In the genomic region with DNA sequence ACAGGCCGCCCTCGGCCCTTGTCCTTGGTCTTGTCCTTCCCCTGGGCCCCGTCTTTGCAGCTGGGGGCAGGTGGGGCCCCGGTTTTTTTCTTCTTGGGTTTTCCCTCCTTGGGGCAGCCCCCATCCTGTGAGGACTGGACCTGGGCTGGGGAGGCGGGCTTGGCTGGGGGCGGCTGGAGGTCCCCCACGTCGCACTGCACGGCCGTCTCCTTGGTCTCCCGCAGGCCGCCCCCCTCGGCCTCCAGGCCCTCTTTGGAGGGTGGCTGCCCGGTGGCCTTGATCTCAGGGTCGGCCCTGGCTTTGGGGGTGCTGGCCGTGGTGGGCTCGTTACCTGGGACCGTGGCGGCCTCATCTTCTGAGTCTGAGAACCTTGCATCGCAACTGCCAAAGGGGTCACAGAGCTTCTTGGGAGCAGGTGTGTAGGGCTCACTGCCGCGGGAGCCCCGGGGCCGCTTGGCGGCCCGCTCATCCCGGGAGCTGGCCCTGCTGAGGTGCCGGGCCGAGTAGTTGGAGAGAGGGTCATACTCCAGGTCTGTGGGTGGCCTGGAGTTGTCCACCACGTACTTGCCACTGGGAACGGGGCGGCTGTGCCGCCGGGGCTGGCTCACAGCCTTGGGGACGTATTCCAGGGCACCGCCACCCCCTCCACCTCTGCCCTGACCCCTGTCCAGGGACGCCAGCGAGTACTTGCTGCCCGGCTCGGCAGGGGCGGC, we compare ENCODE assay signal across 20 cellular contexts. TPM values are rescaled to one million over a fixed set of nuclear protein-coding genes. Genes with fewer than 3 reads are reported as not detected.
DNase-seq lines count a peak whose midpoint lies in the region; ATAC-seq, FAIRE-seq and TF ChIP-seq lines count a peak whose summit lies in the region.
"Had no signal": no experiment of that assay in that cellular context is flagged by ENCODE, and none has a peak within 500 bp of the region (broad histone marks: within the 10 kb centered on the region; RNA-seq: fewer than 3 reads in every experiment).

No MANE protein-coding gene starts in this region.

- H4K20me1 ChIP-seq in HepG2 (ENCODE audit: insufficient read depth, low read length) (0 out of 2 replicates have a peak, but pooled peaks cover 3% of the 10 kb centered on the region), OCI-LY7 (ENCODE audit: insufficient read depth, low read length) (no peaks in the 10 kb centered on the region), hepatocyte (ENCODE audit: insufficient read depth, poor library complexity, severe bottlenecking) (peaks cover 11% of the 10 kb centered on the region)

- H3K27ac ChIP-seq in HepG2 (ENCODE audit: extremely low read length, insufficient read depth, low read length) (no peak overlapping the region), right lobe of liver (no peak overlapping the region), OCI-LY7 (ENCODE audit: low read depth, low read length, poor library complexity, severe bottlenecking) (no peak overlapping the region), hepatocyte (peak overlapping the region; percentile 90)

- H3K4me1 ChIP-seq in HepG2 (ENCODE audit: insufficient read depth, low read length) (no peaks in the 10 kb centered on the region), right lobe of liver (peaks cover 0 to 41% (median 7%) of the 10 kb centered on the region in 4 donors), OCI-LY7 (ENCODE audit: insufficient read depth, low read length, poor library complexity, severe bottlenecking) (no peaks in the 10 kb centered on the region), hepatocyte (ENCODE audit: insufficient read depth) (peaks cover 5% of the 10 kb centered on the region)
- H3K4me1 ChIP-seq: Caco-2 had no signal

- H3K79me2 ChIP-seq in HepG2 (ENCODE audit: insufficient read depth, low read length), result no peaks in the 10 kb centered on the region
- H3K79me2 ChIP-seq in OCI-LY7 (ENCODE audit: insufficient read depth, low read depth, low read length), result no peaks in the 10 kb centered on the region
- H3K79me2 ChIP-seq in hepatocyte, result peaks cover 25% of the 10 kb centered on the region

- TF ChIP-seq EP300 in HepG2 (IDR thresholded peaks at IDR 0.05; ENCODE audit: low read depth in 2 of 2, low read length in 2 of 2), result no peak
- no peak for TF ChIP-seq EP300 in HepG2 (CRISPR knock-in tag; IDR thresholded peaks at IDR 0.05; ENCODE audit: borderline replicate concordance)

- H3K36me3 ChIP-seq in HepG2 (replicated peaks in 1 of 2; ENCODE audit: control insufficient read depth in 1 of 2, insufficient read depth in 2 of 2, low read length in 2 of 2), result peaks cover 11 to 28% of the 10 kb centered on the region in 2 experiments; a peak in 4 of 5 replicates
- peaks cover 0 to 14% (median under 1%) of the 10 kb centered on the region in 4 donors for H3K36me3 ChIP-seq in right lobe of liver
- peaks cover 79% of the 10 kb centered on the region for H3K36me3 ChIP-seq in OCI-LY7 (ENCODE audit: insufficient read depth, low read length)
- no peaks in the 10 kb centered on the region for H3K36me3 ChIP-seq in hepatocyte (replicated peaks; ENCODE audit: insufficient read depth, low read depth)

- no peak for TF ChIP-seq POLR2A in HepG2 (IDR thresholded peaks at IDR 0.05; ENCODE audit: insufficient read depth in 1 of 2, low read depth in 2 of 2, low read length in 2 of 2)
- no peak for TF ChIP-seq POLR2A in right lobe of liver (IDR thresholded peaks at IDR 0.05)

- WGBS in HepG2 (ENCODE audit: low lambda C conversion rate), result 98% methylated on average over 20 of the region's 41 CpGs
- 94% methylated on average over 12 of the region's 41 CpGs for WGBS in right lobe of liver (ENCODE audit: insufficient coverage, low coverage, low lambda C conversion rate, missing lambda C conversion rate)
- WGBS in hepatocyte (ENCODE audit: low lambda C conversion rate, missing lambda C conversion rate), result 97% methylated on average over 35 of the region's 41 CpGs

- CTCF ChIA-PET in HepG2 (lab: Yijun Ruan, JAX; ENCODE audit: low intra/inter-chr PET ratio, low total read pairs), result no interaction called here
- CTCF ChIA-PET in OCI-LY7 (lab: Charles Lee; ENCODE audit: unreplicated experiment), result interaction anchor here (0.7 kb wide), 1 partner anchor 10 kb away, joined by 4 read pairs; no protein-coding TSS in a partner anchor
- CTCF ChIA-PET in activated CD4-positive, alpha-beta T cell treated with anti-CD3 and anti-CD28 coated beads for 36 hours (lab: Charles Lee), result interaction anchor here (1.1 to 2.6 kb wide), 3 partner anchors 8 to 344 kb away, joined by 3 to 25 read pairs (median 9); no protein-coding TSS in a partner anchor

- no peaks in the 10 kb centered on the region for H3K9me3 ChIP-seq in HepG2 (ENCODE audit: low read length)
- no peaks in the 10 kb centered on the region for H3K9me3 ChIP-seq in right lobe of liver
- H3K9me3 ChIP-seq in OCI-LY7 (ENCODE audit: low read length), result no peaks in the 10 kb centered on the region
- H3K9me3 ChIP-seq in hepatocyte (ENCODE audit: low read depth), result no peaks in the 10 kb centered on the region
- H3K9me3 ChIP-seq: Caco-2 had no signal

- H3K36me3 Mint-ChIP-seq in stimulated activated effector memory CD8-positive, alpha-beta T cell treated with anti-CD3 and anti-CD28 coated beads, Interleukin-12 subunit alpha, Interleukin-12 subunit beta, amount 100 ng/mL, for 72 hours, result peaks cover 68% of the 10 kb centered on the region
- peaks cover 14% of the 10 kb centered on the region for H3K36me3 Mint-ChIP-seq in activated CD4-positive, alpha-beta T cell treated with anti-CD3 and anti-CD28 coated beads for 36 hours (ENCODE audit: low read depth)

- TF ChIP-seq RAD21 in HepG2 (CRISPR knock-in tag; IDR thresholded peaks at IDR 0.05), result no peak

- H3K4me3 ChIP-seq in HepG2 (replicated peaks in 1 of 3; ENCODE audit: insufficient read depth in 1 of 3, low read depth in 2 of 3, low read length in 3 of 3), result no peak overlapping the region
- no peak overlapping the region for H3K4me3 ChIP-seq in right lobe of liver
- no peak overlapping the region for H3K4me3 ChIP-seq in OCI-LY7 (ENCODE audit: low read depth, low read length, poor library complexity, severe bottlenecking)
- no peak overlapping the region for H3K4me3 ChIP-seq in hepatocyte

- H3K27me3 Mint-ChIP-seq in activated CD4-positive, alpha-beta T cell treated with anti-CD3 and anti-CD28 coated beads for 36 hours, result no peaks in the 10 kb centered on the region

- BruUV-seq in HepG2 (replicated peaks; lab: Mats Ljungman, UMichigan), result TSS peak; percentile 28
- BruUV-seq in OCI-LY7 (replicated peaks; lab: Mats Ljungman, UMichigan), result TSS peak; percentile 54

- H3K4me2 ChIP-seq in HepG2 (ENCODE audit: low read depth, low read length) (no peak overlapping the region), OCI-LY7 (ENCODE audit: low read length) (no peak overlapping the region), hepatocyte (no peak overlapping the region)

- peaks cover 7% of the 10 kb centered on the region for H3K4me1 Mint-ChIP-seq in stimulated activated effector memory CD8-positive, alpha-beta T cell treated with anti-CD3 and anti-CD28 coated beads, Interleukin-12 subunit alpha, Interleukin-12 subunit beta, amount 100 ng/mL, for 72 hours
- H3K4me1 Mint-ChIP-seq in activated CD4-positive, alpha-beta T cell treated with anti-CD3 and anti-CD28 coated beads for 36 hours, result no peaks in the 10 kb centered on the region
- H3K4me1 Mint-ChIP-seq: CD14-positive monocyte had no signal

- no peak for DNase-seq in HepG2 (ENCODE audit: low spot score)
- DNase-seq in right lobe of liver, result no peak
- DNase-seq in OCI-LY7 (ENCODE audit: low spot score), result no peak
- no peak for DNase-seq in hepatocyte (ENCODE audit: low spot score)
- no peak for DNase-seq in stimulated activated effector memory CD8-positive, alpha-beta T cell treated with anti-CD3 and anti-CD28 coated beads, Interleukin-12 subunit alpha, Interleukin-12 subunit beta, amount 100 ng/mL, for 72 hours (ENCODE audit: low spot score in 2 of 2)
- DNase-seq in activated CD4-positive, alpha-beta T cell treated with anti-CD3 and anti-CD28 coated beads for 36 hours, result no peak
- DNase-seq in LoVo (ENCODE audit: low spot score), result no peak
- no peak for DNase-seq in NOMO-1 (lab: John Stamatoyannopoulos, UW; ENCODE audit: unreplicated experiment in 2 of 2)
- DNase-seq: Caco-2, DMS53, Kasumi-1, NCI-H1417, NCI-H2029, NCI-H2171 treated with DMSO at 0.1 percent for 48 hours, NCI-H774, SHP77 treated with DMSO at 0.1 percent for 48 hours had no signal

- in situ Hi-C loops in HepG2 (cut with HindIII; ENCODE audit: extremely low pct_ligation_motif_present, low pct_unique_long_range_greater_than_20kb), result no loop called here

- no peak overlapping the region for H3K9ac ChIP-seq in HepG2 (ENCODE audit: insufficient read depth, low read depth, low read length)

- H3K27ac Mint-ChIP-seq in stimulated activated effector memory CD8-positive, alpha-beta T cell treated with anti-CD3 and anti-CD28 coated beads, Interleukin-12 subunit alpha, Interleukin-12 subunit beta, amount 100 ng/mL, for 72 hours, result no peak overlapping the region
- no peak overlapping the region for H3K27ac Mint-ChIP-seq in activated CD4-positive, alpha-beta T cell treated with anti-CD3 and anti-CD28 coated beads for 36 hours

- H3K9me2 ChIP-seq in OCI-LY7 (ENCODE audit: insufficient read depth, low read length), result no peaks in the 10 kb centered on the region
- no peaks in the 10 kb centered on the region for H3K9me2 ChIP-seq in hepatocyte (replicated peaks; ENCODE audit: insufficient read depth)

- H2AFZ ChIP-seq in HepG2 (ENCODE audit: low read length), result no peak overlapping the region
- H2AFZ ChIP-seq in OCI-LY7 (ENCODE audit: low read length), result no peak overlapping the region
- H2AFZ ChIP-seq in hepatocyte, result no peak overlapping the region

- FAIRE-seq in HepG2 (lab: Jason Lieb, UNC), result no peak
- FAIRE-seq: GM12891, GM19239, RCC 7860 had no signal

- intact Hi-C loops in HepG2 (cut with micrococcal nuclease; ENCODE audit: unreplicated experiment) (no loop called here), right lobe of liver (cut with DNase I) (no loop called here), OCI-LY7 (cut with micrococcal nuclease; ENCODE audit: unreplicated experiment) (no loop called here)
- intact Hi-C loops in activated CD4-positive, alpha-beta T cell treated with anti-CD3 and anti-CD28 coated beads for 36 hours (cut with DNase I, micrococcal nuclease), result loop anchor here in 1 of 2 experiments (2.0 kb wide), 1 partner anchor 39 kb away; no protein-coding TSS in a partner anchor

- no peak for TF ChIP-seq CTCF in HepG2 (CRISPR knock-in tag; IDR thresholded peaks at IDR 0.05)
- TF ChIP-seq CTCF in right lobe of liver (IDR thresholded peaks at IDR 0.05), result no peak
- no peak for TF ChIP-seq CTCF in OCI-LY7 (conservative IDR thresholded peaks at IDR 0.05; ENCODE audit: low read length)
- TF ChIP-seq CTCF in hepatocyte (IDR thresholded peaks at IDR 0.05; ENCODE audit: poor library complexity), result no peak

- H3K4me3 Mint-ChIP-seq in stimulated activated effector memory CD8-positive, alpha-beta T cell treated with anti-CD3 and anti-CD28 coated beads, Interleukin-12 subunit alpha, Interleukin-12 subunit beta, amount 100 ng/mL, for 72 hours, result no peak overlapping the region
- H3K4me3 Mint-ChIP-seq in activated CD4-positive, alpha-beta T cell treated with anti-CD3 and anti-CD28 coated beads for 36 hours, result no peak overlapping the region
- H3K4me3 Mint-ChIP-seq: CD14-positive monocyte had no signal

- H3K27me3 ChIP-seq in HepG2 (ENCODE audit: control insufficient read depth in 1 of 2, insufficient read depth in 2 of 2, low read length in 2 of 2) (no peaks in the 10 kb centered on the region), right lobe of liver (no peaks in the 10 kb centered on the region), hepatocyte (no peaks in the 10 kb centered on the region)

- POLR2A ChIA-PET in HepG2 (lab: Yijun Ruan, JAX), result interaction anchor here (2.1 kb wide), 1 partner anchor 11 kb away, joined by 6 read pairs; no protein-coding TSS in a partner anchor
- POLR2A ChIA-PET in OCI-LY7 (lab: Charles Lee), result no interaction called here
- POLR2A ChIA-PET in activated CD4-positive, alpha-beta T cell treated with anti-CD3 and anti-CD28 coated beads for 36 hours (lab: Charles Lee), result no interaction called here

- no peak; the same call in 2 of the 3 replicates for ATAC-seq in HepG2
- ATAC-seq in right lobe of liver, result no peak
- peak; percentile 4 for ATAC-seq in stimulated activated effector memory CD8-positive, alpha-beta T cell treated with anti-CD3 and anti-CD28 coated beads, Interleukin-12 subunit alpha, Interleukin-12 subunit beta, amount 100 ng/mL, for 72 hours
- ATAC-seq in activated CD4-positive, alpha-beta T cell treated with anti-CD3 and anti-CD28 coated beads for 36 hours, result no peak

- H3K9me3 Mint-ChIP-seq in stimulated activated effector memory CD8-positive, alpha-beta T cell treated with anti-CD3 and anti-CD28 coated beads, Interleukin-12 subunit alpha, Interleukin-12 subunit beta, amount 100 ng/mL, for 72 hours, result no peaks in the 10 kb centered on the region
- H3K9me3 Mint-ChIP-seq in activated CD4-positive, alpha-beta T cell treated with anti-CD3 and anti-CD28 coated beads for 36 hours (ENCODE audit: low read depth), result no peaks in the 10 kb centered on the region
- H3K9me3 Mint-ChIP-seq: CD14-positive monocyte had no signal

RNA-seq across cellular contexts. Expression of gene ATP8B3, which starts 15.6 kb away (rescaled TPM):
- total RNA-seq in HepG2 (2016; rRNA removed; fragmentation: Illumina TruSeq; extraction: Trizol) (1.8 and 2.6 TPM in 2 replicates), right lobe of liver (1 to 10 TPM in 5 of 6 experiments, under 1 TPM in 1; 0.86 to 5.7 (median 3.1) TPM), OCI-LY7 (2022) (19.3 and 21.2 TPM in 2 replicates), hepatocyte (1.4 and 1.7 TPM in 2 replicates)
- 0.35 and 0.40 TPM in 2 replicates for total RNA-seq in HepG2 (2016; cell fraction: cytosol; rRNA removed; fragmentation: Illumina TruSeq; extraction: Trizol; ENCODE audit: low read depth)
- total RNA-seq in HepG2 (2016; cell fraction: insoluble cytoplasmic fraction; rRNA removed; fragmentation: Illumina TruSeq; extraction: Trizol), result 1.8 and 2.6 TPM in 2 replicates
- total RNA-seq in HepG2 (2016; cell fraction: membrane; rRNA removed; fragmentation: Illumina TruSeq; extraction: Trizol), result 1.2 and 1.7 TPM in 2 replicates
- 1.9 and 3.5 TPM in 2 replicates for total RNA-seq in HepG2 (2016; cell fraction: nucleus; rRNA removed; fragmentation: Illumina TruSeq; extraction: Trizol)
- polyA plus RNA-seq in HepG2 (2011; rRNA removed) (5.8 and 5.9 TPM in 2 replicates), hepatocyte (2.4 and 3.1 TPM in 2 replicates)
- polyA plus RNA-seq in HepG2 (2011; cell fraction: cytosol; rRNA removed), result 3.8 and 4.8 TPM in 2 replicates
- polyA plus RNA-seq in HepG2 (2011; cell fraction: nucleus; rRNA removed), result 10.6 and 12.8 TPM in 2 replicates
- 2.4 and 2.5 TPM in 2 replicates for polyA plus RNA-seq in HepG2 (2012)
- polyA plus RNA-seq in HepG2 (2016; cell fraction: cytosol; fragmentation: Illumina TruSeq; extraction: Trizol; ENCODE audit: low read depth), result 0.36 and 0.59 TPM in 2 replicates
- 1.1 and 2.2 TPM in 2 replicates for polyA plus RNA-seq in HepG2 (2016; cell fraction: insoluble cytoplasmic fraction; fragmentation: Illumina TruSeq; extraction: Trizol; ENCODE audit: low read depth)
- polyA plus RNA-seq in HepG2 (2016; cell fraction: membrane; fragmentation: Illumina TruSeq; extraction: Trizol; ENCODE audit: low read depth), result 0.69 and 0.98 TPM in 2 replicates
- polyA plus RNA-seq in HepG2 (2016; cell fraction: nucleus; fragmentation: Illumina TruSeq; extraction: Trizol; ENCODE audit: insufficient read depth, low read depth), result 9.6 and 11.4 TPM in 2 replicates
- polyA minus RNA-seq in HepG2 (2011; rRNA and poly(A)+ RNA removed; ENCODE audit: low replicate concordance), result 10.3 and 16.8 TPM in 2 replicates
- 4.6 and 5.4 TPM in 2 replicates for polyA minus RNA-seq in HepG2 (2011; cell fraction: cytosol; rRNA and poly(A)+ RNA removed)
- 2.7 and 3.0 TPM in 2 replicates for polyA minus RNA-seq in HepG2 (2011; cell fraction: nucleus; rRNA and poly(A)+ RNA removed)
- total RNA-seq in OCI-LY7 (2014; rRNA removed; shearing (Covaris generic)), result 5.9 and 7.4 TPM in 2 replicates
- total RNA-seq in activated CD4-positive, alpha-beta T cell treated with anti-CD3 and anti-CD28 coated beads for 36 hours, result 1 to 10 TPM; 7.9 to 8.4 TPM

RNA-seq across cellular contexts. Expression of gene REXO1, which starts 20.6 kb away (rescaled TPM):
- total RNA-seq in HepG2 (2016; rRNA removed; fragmentation: Illumina TruSeq; extraction: Trizol) (3.0 and 5.0 TPM in 2 replicates), right lobe of liver (10 to 100 TPM in 4 of 6 experiments, 1 to 10 TPM in 2; 8.0 to 17.7 (median 12.6) TPM), OCI-LY7 (2022) (52.8 and 54.9 TPM in 2 replicates), hepatocyte (13.2 and 13.4 TPM in 2 replicates)
- total RNA-seq in HepG2 (2016; cell fraction: cytosol; rRNA removed; fragmentation: Illumina TruSeq; extraction: Trizol; ENCODE audit: low read depth), result 1.1 and 3.2 TPM in 2 replicates
- 4.1 and 5.2 TPM in 2 replicates for total RNA-seq in HepG2 (2016; cell fraction: insoluble cytoplasmic fraction; rRNA removed; fragmentation: Illumina TruSeq; extraction: Trizol)
- total RNA-seq in HepG2 (2016; cell fraction: membrane; rRNA removed; fragmentation: Illumina TruSeq; extraction: Trizol), result 3.9 and 4.2 TPM in 2 replicates
- 6.0 and 7.6 TPM in 2 replicates for total RNA-seq in HepG2 (2016; cell fraction: nucleus; rRNA removed; fragmentation: Illumina TruSeq; extraction: Trizol)
- polyA plus RNA-seq in HepG2 (2011; rRNA removed) (11.2 and 13.0 TPM in 2 replicates), hepatocyte (22.8 and 26.2 TPM in 2 replicates)
- polyA plus RNA-seq in HepG2 (2011; cell fraction: cytosol; rRNA removed), result 8.7 and 9.8 TPM in 2 replicates
- polyA plus RNA-seq in HepG2 (2011; cell fraction: nucleus; rRNA removed), result 91.1 and 123 TPM in 2 replicates
- polyA plus RNA-seq in HepG2 (2012), result 13.8 and 15.4 TPM in 2 replicates
- polyA plus RNA-seq in HepG2 (2016; cell fraction: cytosol; fragmentation: Illumina TruSeq; extraction: Trizol; ENCODE audit: low read depth), result 1.7 and 1.8 TPM in 2 replicates
- polyA plus RNA-seq in HepG2 (2016; cell fraction: insoluble cytoplasmic fraction; fragmentation: Illumina TruSeq; extraction: Trizol; ENCODE audit: low read depth), result 7.3 and 10.0 TPM in 2 replicates
- 5.1 and 5.3 TPM in 2 replicates for polyA plus RNA-seq in HepG2 (2016; cell fraction: membrane; fragmentation: Illumina TruSeq; extraction: Trizol; ENCODE audit: low read depth)
- polyA plus RNA-seq in HepG2 (2016; cell fraction: nucleus; fragmentation: Illumina TruSeq; extraction: Trizol; ENCODE audit: insufficient read depth, low read depth), result 39.5 and 44.1 TPM in 2 replicates
- polyA minus RNA-seq in HepG2 (2011; rRNA and poly(A)+ RNA removed; ENCODE audit: low replicate concordance), result 16.3 and 19.1 TPM in 2 replicates
- 5.5 and 7.7 TPM in 2 replicates for polyA minus RNA-seq in HepG2 (2011; cell fraction: cytosol; rRNA and poly(A)+ RNA removed)
- 9.3 and 10.8 TPM in 2 replicates for polyA minus RNA-seq in HepG2 (2011; cell fraction: nucleus; rRNA and poly(A)+ RNA removed)
- total RNA-seq in OCI-LY7 (2014; rRNA removed; shearing (Covaris generic)), result 13.9 and 24.0 TPM in 2 replicates
- total RNA-seq in activated CD4-positive, alpha-beta T cell treated with anti-CD3 and anti-CD28 coated beads for 36 hours, result 10 to 100 TPM; 39.3 to 49.8 TPM

RNA-seq across cellular contexts. Expression of gene KLF16, which starts 35.7 kb away (rescaled TPM):
- 6.2 and 6.7 TPM in 2 replicates for total RNA-seq in HepG2 (2016; rRNA removed; fragmentation: Illumina TruSeq; extraction: Trizol)
- total RNA-seq in HepG2 (2016; cell fraction: cytosol; rRNA removed; fragmentation: Illumina TruSeq; extraction: Trizol; ENCODE audit: low read depth), result 2.1 and 2.2 TPM in 2 replicates
- total RNA-seq in HepG2 (2016; cell fraction: insoluble cytoplasmic fraction; rRNA removed; fragmentation: Illumina TruSeq; extraction: Trizol), result 5.5 and 5.9 TPM in 2 replicates
- total RNA-seq in HepG2 (2016; cell fraction: membrane; rRNA removed; fragmentation: Illumina TruSeq; extraction: Trizol), result 8.3 and 8.9 TPM in 2 replicates
- 4.0 and 4.8 TPM in 2 replicates for total RNA-seq in HepG2 (2016; cell fraction: nucleus; rRNA removed; fragmentation: Illumina TruSeq; extraction: Trizol)
- polyA plus RNA-seq in HepG2 (2011; rRNA removed), result 3.5 and 4.7 TPM in 2 replicates
- 3.7 and 7.0 TPM in 2 replicates for polyA plus RNA-seq in HepG2 (2011; cell fraction: cytosol; rRNA removed)
- 16.7 and 31.9 TPM in 2 replicates for polyA plus RNA-seq in HepG2 (2011; cell fraction: nucleus; rRNA removed)
- 8.3 and 9.4 TPM in 2 replicates for polyA plus RNA-seq in HepG2 (2012)
- polyA plus RNA-seq in HepG2 (2016; cell fraction: cytosol; fragmentation: Illumina TruSeq; extraction: Trizol; ENCODE audit: low read depth), result 3.2 and 3.4 TPM in 2 replicates
- 12.0 and 14.3 TPM in 2 replicates for polyA plus RNA-seq in HepG2 (2016; cell fraction: insoluble cytoplasmic fraction; fragmentation: Illumina TruSeq; extraction: Trizol; ENCODE audit: low read depth)
- polyA plus RNA-seq in HepG2 (2016; cell fraction: membrane; fragmentation: Illumina TruSeq; extraction: Trizol; ENCODE audit: low read depth), result 8.9 and 9.3 TPM in 2 replicates
- 11.4 and 12.0 TPM in 2 replicates for polyA plus RNA-seq in HepG2 (2016; cell fraction: nucleus; fragmentation: Illumina TruSeq; extraction: Trizol; ENCODE audit: insufficient read depth, low read depth)
- polyA minus RNA-seq in HepG2 (2011; rRNA and poly(A)+ RNA removed; ENCODE audit: low replicate concordance), result 3.1 and 9.7 TPM in 2 replicates
- polyA minus RNA-seq in HepG2 (2011; cell fraction: cytosol; rRNA and poly(A)+ RNA removed), result 8.9 and 15.3 TPM in 2 replicates
- 2.1 and 2.2 TPM in 2 replicates for polyA minus RNA-seq in HepG2 (2011; cell fraction: nucleus; rRNA and poly(A)+ RNA removed)
- total RNA-seq in right lobe of liver, result 10 to 100 TPM in 5 of 6 experiments, 1 to 10 TPM in 1; 9.9 to 23.6 (median 10.8) TPM
- 9.4 and 9.6 TPM in 2 replicates for total RNA-seq in OCI-LY7 (2014; rRNA removed; shearing (Covaris generic))
- total RNA-seq in OCI-LY7 (2022), result 39.1 and 44.4 TPM in 2 replicates
- total RNA-seq in hepatocyte, result 3.4 and 6.4 TPM in 2 replicates
- 14.3 and 16.0 TPM in 2 replicates for polyA plus RNA-seq in hepatocyte
- total RNA-seq in activated CD4-positive, alpha-beta T cell treated with anti-CD3 and anti-CD28 coated beads for 36 hours, result 10 to 100 TPM; 22.5 to 28.8 TPM

RNA-seq across cellular contexts. Expression of gene ABHD17A, which starts 57.6 kb away (rescaled TPM):
- total RNA-seq in HepG2 (2016; rRNA removed; fragmentation: Illumina TruSeq; extraction: Trizol), result 27.9 and 40.8 TPM in 2 replicates
- total RNA-seq in HepG2 (2016; cell fraction: cytosol; rRNA removed; fragmentation: Illumina TruSeq; extraction: Trizol; ENCODE audit: low read depth), result 52.2 and 64.4 TPM in 2 replicates
- total RNA-seq in HepG2 (2016; cell fraction: insoluble cytoplasmic fraction; rRNA removed; fragmentation: Illumina TruSeq; extraction: Trizol), result 24.0 and 37.3 TPM in 2 replicates
- total RNA-seq in HepG2 (2016; cell fraction: membrane; rRNA removed; fragmentation: Illumina TruSeq; extraction: Trizol), result 65.2 and 82.2 TPM in 2 replicates
- 17.1 and 19.3 TPM in 2 replicates for total RNA-seq in HepG2 (2016; cell fraction: nucleus; rRNA removed; fragmentation: Illumina TruSeq; extraction: Trizol)
- polyA plus RNA-seq in HepG2 (2011; rRNA removed), result 27.7 and 44.6 TPM in 2 replicates
- polyA plus RNA-seq in HepG2 (2011; cell fraction: cytosol; rRNA removed), result 25.9 and 53.1 TPM in 2 replicates
- 72.5 and 83.8 TPM in 2 replicates for polyA plus RNA-seq in HepG2 (2011; cell fraction: nucleus; rRNA removed)
- 11.9 and 16.2 TPM in 2 replicates for polyA plus RNA-seq in HepG2 (2012)
- polyA plus RNA-seq in HepG2 (2016; cell fraction: cytosol; fragmentation: Illumina TruSeq; extraction: Trizol; ENCODE audit: low read depth), result 51.0 and 62.5 TPM in 2 replicates
- polyA plus RNA-seq in HepG2 (2016; cell fraction: insoluble cytoplasmic fraction; fragmentation: Illumina TruSeq; extraction: Trizol; ENCODE audit: low read depth), result 25.3 and 27.0 TPM in 2 replicates
- polyA plus RNA-seq in HepG2 (2016; cell fraction: membrane; fragmentation: Illumina TruSeq; extraction: Trizol; ENCODE audit: low read depth), result 54.6 and 60.4 TPM in 2 replicates
- polyA plus RNA-seq in HepG2 (2016; cell fraction: nucleus; fragmentation: Illumina TruSeq; extraction: Trizol; ENCODE audit: insufficient read depth, low read depth), result 38.7 and 42.0 TPM in 2 replicates
- 15.0 and 50.9 TPM in 2 replicates for polyA minus RNA-seq in HepG2 (2011; rRNA and poly(A)+ RNA removed; ENCODE audit: low replicate concordance)
- polyA minus RNA-seq in HepG2 (2011; cell fraction: cytosol; rRNA and poly(A)+ RNA removed), result 17.2 and 18.0 TPM in 2 replicates
- 5.7 and 5.8 TPM in 2 replicates for polyA minus RNA-seq in HepG2 (2011; cell fraction: nucleus; rRNA and poly(A)+ RNA removed)
- 10 to 100 TPM; 20.4 to 49.5 (median 23.5) TPM for total RNA-seq in right lobe of liver
- 98.7 and 130 TPM in 2 replicates for total RNA-seq in OCI-LY7 (2014; rRNA removed; shearing (Covaris generic))
- 64.2 and 71.3 TPM in 2 replicates for total RNA-seq in OCI-LY7 (2022)
- total RNA-seq in hepatocyte, result 62.5 and 77.5 TPM in 2 replicates
- 99.7 and 102 TPM in 2 replicates for polyA plus RNA-seq in hepatocyte
- 10 to 100 TPM; 84.5 to 88.5 TPM for total RNA-seq in activated CD4-positive, alpha-beta T cell treated with anti-CD3 and anti-CD28 coated beads for 36 hours
